In the genomic region with DNA sequence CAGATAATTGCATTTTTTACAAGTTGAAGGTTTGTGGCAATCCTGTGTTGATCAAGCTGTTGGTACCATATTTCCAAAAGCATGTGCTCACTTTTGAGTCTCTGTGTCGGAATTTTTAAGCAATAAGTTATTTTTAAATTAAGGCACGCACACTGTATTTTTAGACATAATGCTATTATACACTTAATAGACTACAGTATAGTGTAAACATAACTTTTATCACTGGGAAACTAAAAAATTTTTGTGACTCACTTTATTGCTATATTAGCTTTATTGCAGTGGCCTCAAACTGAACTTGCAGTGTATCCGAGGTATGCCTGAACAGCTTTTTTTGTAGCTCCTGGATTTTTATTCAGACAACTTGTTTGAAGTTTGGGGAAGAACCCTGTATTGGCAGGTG, we compare ENCODE assay signal across 18 cellular contexts.
"Had no signal": no experiment of that assay in that cellular context is flagged by ENCODE, and none has a peak within 500 bp of the region (broad histone marks: within the 10 kb centered on the region; RNA-seq: fewer than 3 reads in every experiment).

No MANE protein-coding gene starts in this region.

- H3K27me3 ChIP-seq: heart left ventricle, right atrium auricular region, spleen, upper lobe of right lung had no signal

- ATAC-seq: activated CD8-positive, alpha-beta T cell treated with anti-CD3 and anti-CD28 coated beads for 36 hours; activated naive CD4-positive, alpha-beta T cell treated with anti-CD3 and anti-CD28 coated beads, Interleukin-2, amount 50 U/mL, for 72 hours; activated T-cell treated with anti-CD3 and anti-CD28 coated beads, Interleukin-2, amount 50 U/mL, for 72 hours; heart left ventricle; left ventricle myocardium superior; naive thymus-derived CD8-positive, alpha-beta T cell; upper lobe of right lung had no signal

- H3K9me3 ChIP-seq: heart left ventricle, right atrium auricular region, spleen, upper lobe of right lung had no signal

- H3K4me1 ChIP-seq: parathyroid adenoma had no signal

- DNase-seq: activated B cell treated with CpG ODN at 0.5 μM for 24 hours; activated CD4-positive, alpha-beta T cell treated with anti-CD3 and anti-CD28 coated beads, Interleukin-2, amount 50 U/mL, for 1 hour; activated CD8-positive, alpha-beta T cell treated with anti-CD3 and anti-CD28 coated beads for 36 hours; activated naive CD4-positive, alpha-beta T cell; activated T-cell treated with anti-CD3 and anti-CD28 coated beads, Interleukin-2, amount 50 U/mL, for 72 hours; dorsolateral prefrontal cortex; effector memory CD4-positive, alpha-beta T cell; heart left ventricle; left ventricle myocardium superior; naive thymus-derived CD8-positive, alpha-beta T cell; nucleus accumbens; spleen; stimulated activated naive CD4-positive, alpha-beta T cell treated with Interleukin-2 at 50 U/mL for 16 hours; upper lobe of right lung had no signal

- H3K4me3 ChIP-seq: coronary artery, dorsolateral prefrontal cortex, heart left ventricle, right atrium auricular region, spleen, upper lobe of right lung had no signal

- H2AFZ ChIP-seq: parathyroid adenoma had no signal

- H3K9ac ChIP-seq: parathyroid adenoma had no signal

- H3K27ac ChIP-seq: dorsolateral prefrontal cortex, heart left ventricle, parathyroid adenoma, right atrium auricular region, spleen, upper lobe of right lung had no signal

- H3K79me2 ChIP-seq: parathyroid adenoma had no signal
